14 cellular contexts compared by ENCODE assay signal in the genomic region with DNA sequence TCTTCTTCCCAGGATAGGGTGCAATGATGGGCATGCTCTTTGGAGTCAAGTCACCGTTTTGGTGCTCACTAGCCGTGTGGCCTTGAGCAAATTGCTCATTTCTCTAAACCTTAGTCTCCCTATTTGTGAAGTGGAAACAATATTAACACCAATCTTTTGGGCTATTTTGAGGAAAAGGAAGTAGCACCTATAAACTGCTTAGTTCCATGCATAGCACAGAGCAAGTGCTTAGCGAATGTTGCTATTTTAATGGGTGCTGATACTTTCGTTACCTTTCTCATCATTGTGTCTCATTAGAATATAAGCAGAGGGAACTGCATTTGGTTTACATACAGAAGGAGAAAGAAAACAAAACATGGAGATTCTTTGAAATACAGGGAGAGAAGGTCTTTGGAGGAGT.
DNase-seq lines count a peak whose midpoint lies in the region; ATAC-seq and TF ChIP-seq lines count a peak whose summit lies in the region.
"Had no signal": no experiment of that assay in that cellular context is flagged by ENCODE, and none has a peak within 500 bp of the region (broad histone marks: within the 10 kb centered on the region; RNA-seq: fewer than 3 reads in every experiment).

No MANE protein-coding gene starts in this region.

- ATAC-seq in GM18868 (IDR thresholded peaks at IDR 0.05; ENCODE audit: unreplicated experiment) = peak; percentile 55
- peak; percentile 36 for ATAC-seq in HG02610 (IDR thresholded peaks at IDR 0.05; ENCODE audit: unreplicated experiment)

- TF ChIP-seq POLR2A in sigmoid colon (IDR thresholded peaks at IDR 0.05) (no peak), Peyer's patch (IDR thresholded peaks at IDR 0.05) (no peak), testis (IDR thresholded peaks at IDR 0.05) (no peak)

- no peaks in the 10 kb centered on the region for H3K79me2 ChIP-seq in OCI-LY3 (ENCODE audit: low read length)

- no peaks in the 10 kb centered on the region for H4K20me1 ChIP-seq in OCI-LY3 (ENCODE audit: insufficient read depth, low read length)

- TF ChIP-seq CTCF in OCI-LY3 (IDR thresholded peaks at IDR 0.05; ENCODE audit: low read depth, low read length) (no peak), sigmoid colon (IDR thresholded peaks at IDR 0.05) (no peak), Peyer's patch (IDR thresholded peaks at IDR 0.05) (no peak), testis (IDR thresholded peaks at IDR 0.05) (no peak)

- H3K4me3 ChIP-seq in OCI-LY3 (ENCODE audit: low read length) (no peak overlapping the region), sigmoid colon (no peak overlapping the region), Peyer's patch (no peak overlapping the region), testis (no peak overlapping the region)
- H3K4me3 ChIP-seq: thyroid gland had no signal

- no peaks in the 10 kb centered on the region for H3K27me3 ChIP-seq in OCI-LY3 (ENCODE audit: low read depth, low read length)
- H3K27me3 ChIP-seq in sigmoid colon = no peaks in the 10 kb centered on the region
- H3K27me3 ChIP-seq in Peyer's patch = no peaks in the 10 kb centered on the region
- no peaks in the 10 kb centered on the region for H3K27me3 ChIP-seq in testis
- H3K27me3 ChIP-seq: brain microvascular endothelial cell, thyroid gland had no signal

- WGBS in sigmoid colon, 2 donors = 78 to 88% methylated on average over 4 of the region's 4 CpGs
- 68 to 77% methylated on average over 4 of the region's 4 CpGs for WGBS in testis, 2 donors

- DNase-seq in sigmoid colon (no peak), Peyer's patch (no peak), NCI-H2107 (lab: John Stamatoyannopoulos, UW) (no peak), NCI-H1930 (lab: John Stamatoyannopoulos, UW) (no peak), testis (no peak)
- DNase-seq: activated CD4-positive, alpha-beta T cell treated with anti-CD3 and anti-CD28 coated beads for 48 hours; brain microvascular endothelial cell; NCI-H2081; T-helper 1 cell; thyroid gland had no signal

- no peak overlapping the region for H3K9ac ChIP-seq in OCI-LY3 (ENCODE audit: low read length)
- H3K9ac ChIP-seq: KMS-11 had no signal

- H3K27ac ChIP-seq in OCI-LY3 (ENCODE audit: low read length) (no peak overlapping the region), sigmoid colon (peak overlapping the region; percentile 78 to 88 (median 87)), Peyer's patch (no peak overlapping the region), testis (peak overlapping the region in 1 of 2 donors; percentile 88)
- H3K27ac ChIP-seq: brain microvascular endothelial cell, KMS-11 had no signal

- TF ChIP-seq EP300 in sigmoid colon (IDR thresholded peaks at IDR 0.05) = no peak

- intact Hi-C loops in sigmoid colon (cut with DNase I) = loop anchor here (5.0 kb wide), 1 partner anchor 130 kb away; no protein-coding TSS in a partner anchor
- intact Hi-C loops in testis (cut with DNase I; ENCODE audit: low total_unique reads) = no loop called here

- H3K36me3 ChIP-seq in OCI-LY3 (replicated peaks; ENCODE audit: low read depth, low read length) (no peaks in the 10 kb centered on the region), sigmoid colon (peaks cover 48 to 74% (median 63%) of the 10 kb centered on the region in 4 donors), Peyer's patch (peaks cover 0 to 17% (median 0%) of the 10 kb centered on the region in 3 donors), testis (ENCODE audit: low read depth, missing control alignments) (no peaks in the 10 kb centered on the region)
- H3K36me3 ChIP-seq: brain microvascular endothelial cell had no signal

- H3K9me3 ChIP-seq in OCI-LY3 (ENCODE audit: insufficient read depth, low read length) (no peaks in the 10 kb centered on the region), sigmoid colon (no peaks in the 10 kb centered on the region), Peyer's patch (no peaks in the 10 kb centered on the region), testis (no peaks in the 10 kb centered on the region)
- H3K9me3 ChIP-seq: thyroid gland had no signal

- H2AFZ ChIP-seq in OCI-LY3 (ENCODE audit: low read depth, low read length) = no peak overlapping the region

- peaks cover 29% of the 10 kb centered on the region for H3K4me1 ChIP-seq in OCI-LY3 (ENCODE audit: low read length)
- peaks cover 0 to 37% (median 33%) of the 10 kb centered on the region in 4 donors for H3K4me1 ChIP-seq in sigmoid colon
- H3K4me1 ChIP-seq in Peyer's patch = peaks cover 0 to 10% (median 2%) of the 10 kb centered on the region in 4 donors
- peaks cover 15% of the 10 kb centered on the region for H3K4me1 ChIP-seq in testis

- peak overlapping the region; percentile 15 for H3K4me2 ChIP-seq in OCI-LY3 (ENCODE audit: low read length)
- H3K4me2 ChIP-seq: KMS-11 had no signal

Comparison
In these comparisons a context has a peak if more than half of its experiments do, and no peak if none do; other contexts are left out.
1. H3K27ac ChIP-seq: peak in sigmoid colon (4 of 4); none in OCI-LY3 (single experiment) and Peyer's patch (0 of 4).